ENCODE assay signal across 13 cellular contexts in the genomic region with DNA sequence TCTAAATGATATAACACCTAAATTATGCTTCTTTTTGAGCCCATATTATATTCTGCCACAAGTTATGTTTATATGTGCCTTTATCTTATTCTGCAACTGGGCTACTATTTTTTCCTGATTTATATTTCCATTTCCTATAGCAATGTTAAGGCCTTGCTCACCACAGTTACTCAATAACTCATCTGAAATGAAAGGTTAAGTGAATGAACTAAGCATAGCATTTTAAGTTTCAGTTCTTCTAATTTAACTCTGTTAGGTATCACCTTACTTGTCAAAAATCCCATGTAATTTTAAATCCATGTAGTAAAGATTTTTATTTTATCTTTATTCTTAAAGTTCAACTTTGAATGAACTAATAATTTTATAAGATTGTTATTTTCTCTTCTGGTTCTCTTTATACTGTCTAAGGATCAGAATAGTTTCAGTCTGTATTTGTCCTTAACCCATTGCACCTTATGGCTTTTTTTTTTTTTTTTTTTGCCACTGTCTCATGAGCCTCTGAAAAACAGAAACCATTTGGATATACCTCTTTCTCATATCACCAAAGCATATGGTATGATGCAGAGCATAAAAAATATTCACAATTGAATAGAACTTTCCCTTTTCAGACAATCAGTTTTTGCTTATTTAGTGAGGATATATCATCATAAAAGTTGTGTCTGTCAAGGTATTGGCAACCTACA.
DNase-seq lines count a peak whose midpoint lies in the region; ATAC-seq lines count a peak whose summit lies in the region.
"Had no signal": no experiment of that assay in that cellular context is flagged by ENCODE, and none has a peak within 500 bp of the region (broad histone marks: within the 10 kb centered on the region; RNA-seq: fewer than 3 reads in every experiment).

No MANE protein-coding gene starts in this region.

- H3K36me3 Mint-ChIP-seq in effector memory CD8-positive, alpha-beta T cell (ENCODE audit: insufficient read depth), result peaks cover 3% of the 10 kb centered on the region

- no peaks in the 10 kb centered on the region for H3K4me1 Mint-ChIP-seq in effector memory CD8-positive, alpha-beta T cell (ENCODE audit: low read depth in 2 of 2)
- H3K4me1 Mint-ChIP-seq: activated CD4-positive, alpha-beta T cell treated with anti-CD3 and anti-CD28 coated beads, Interleukin-2, amount 10 ng/mL, durations not matched to agents 24 days and 14 days had no signal

- H3K9me3 Mint-ChIP-seq in effector memory CD8-positive, alpha-beta T cell, result peaks cover 9 to 14% of the 10 kb centered on the region in 2 donors
- H3K9me3 Mint-ChIP-seq: activated CD4-positive, alpha-beta T cell treated with anti-CD3 and anti-CD28 coated beads, Interleukin-2, amount 10 ng/mL, durations not matched to agents 24 days and 14 days had no signal

- H3K4me3 Mint-ChIP-seq in effector memory CD8-positive, alpha-beta T cell, result no peak overlapping the region
- H3K4me3 Mint-ChIP-seq: activated CD4-positive, alpha-beta T cell treated with anti-CD3 and anti-CD28 coated beads, Interleukin-2, amount 10 ng/mL, durations not matched to agents 24 days and 14 days had no signal

- H3K27me3 Mint-ChIP-seq in effector memory CD8-positive, alpha-beta T cell, result no peaks in the 10 kb centered on the region
- H3K27me3 Mint-ChIP-seq: activated CD4-positive, alpha-beta T cell treated with anti-CD3 and anti-CD28 coated beads, Interleukin-2, amount 10 ng/mL, durations not matched to agents 24 days and 14 days had no signal

- ATAC-seq in GM18508 (IDR thresholded peaks at IDR 0.05; ENCODE audit: insufficient read depth, unreplicated experiment), result peak; percentile 98
- ATAC-seq in GM19468 (IDR thresholded peaks at IDR 0.05; ENCODE audit: extremely low read depth, unreplicated experiment), result peak; percentile 88
- ATAC-seq in HG02852 (IDR thresholded peaks at IDR 0.05; ENCODE audit: unreplicated experiment), result peak; percentile 89
- ATAC-seq in HG03442 (IDR thresholded peaks at IDR 0.05; ENCODE audit: unreplicated experiment), result peak; percentile 88
- ATAC-seq in effector memory CD8-positive, alpha-beta T cell (replicated peaks), result no peak
- ATAC-seq: heart left ventricle had no signal

- DNase-seq in AG08396 (ENCODE audit: low spot score) (no peak), NCI-H2196 (lab: John Stamatoyannopoulos, UW; ENCODE audit: unreplicated experiment) (no peak)
- no peak for DNase-seq in central memory CD4-positive, alpha-beta T cell
- no peak for DNase-seq in effector memory CD8-positive, alpha-beta T cell
- DNase-seq: activated CD4-positive, alpha-beta T cell treated with anti-CD3 and anti-CD28 coated beads, Interleukin-2, amount 10 ng/mL, durations not matched to agents 24 days and 14 days; activated effector memory CD4-positive, alpha-beta T cell treated with Interleukin-2 at 50 U/mL for 16 hours; heart left ventricle; OCI-M1; upper lobe of left lung had no signal

- H3K27ac Mint-ChIP-seq in effector memory CD8-positive, alpha-beta T cell, result no peak overlapping the region
- H3K27ac Mint-ChIP-seq: activated CD4-positive, alpha-beta T cell treated with anti-CD3 and anti-CD28 coated beads, Interleukin-2, amount 10 ng/mL, durations not matched to agents 24 days and 14 days had no signal
